Comparison of ENCODE assay signal across 14 cellular contexts in the genomic region with DNA sequence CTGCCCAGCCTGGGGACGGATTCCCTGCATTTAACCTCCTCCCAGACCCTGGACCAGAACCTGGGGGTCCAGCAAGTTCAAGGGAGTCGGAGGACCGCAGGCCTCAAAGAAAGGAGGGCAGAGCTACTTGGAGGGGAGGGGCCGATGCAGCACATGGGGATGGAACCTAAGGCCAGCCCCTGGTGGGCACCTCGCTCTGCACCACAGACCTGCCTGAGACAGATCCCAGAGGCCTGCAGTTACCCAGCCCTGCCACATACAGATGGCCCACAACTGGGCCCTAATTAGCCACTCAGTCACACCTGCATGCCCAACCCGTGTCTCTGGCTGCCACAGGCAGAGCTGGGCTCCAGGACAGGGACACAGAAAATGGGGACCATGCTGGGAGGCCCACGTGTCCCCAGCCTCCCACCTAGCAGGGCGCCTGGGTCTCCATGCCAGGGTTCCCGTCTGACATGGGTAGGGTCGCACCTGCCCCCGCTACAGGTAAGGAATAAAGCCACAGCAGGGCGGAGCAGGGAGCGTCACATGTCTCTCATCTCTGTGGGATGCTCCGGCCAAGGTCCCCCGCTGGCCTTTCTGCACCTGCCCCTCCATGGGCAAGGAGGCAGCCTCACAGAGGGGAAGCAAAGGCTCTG. TPM values are rescaled to one million over a fixed set of nuclear protein-coding genes. Genes with fewer than 3 reads are reported as not detected.
DNase-seq lines count a peak whose midpoint lies in the region; TF ChIP-seq lines count a peak whose summit lies in the region.
"Had no signal": no experiment of that assay in that cellular context is flagged by ENCODE, and none has a peak within 500 bp of the region (broad histone marks: within the 10 kb centered on the region; RNA-seq: fewer than 3 reads in every experiment).

No MANE protein-coding gene starts in this region.

- no peaks in the 10 kb centered on the region for H3K4me1 Mint-ChIP-seq in activated CD4-positive, alpha-beta memory T cell treated with anti-CD3 and anti-CD28 coated beads, Interleukin-2, amount 10 ng/mL, durations not matched to agents 7 days and 5 days
- H3K4me1 Mint-ChIP-seq in activated T-cell treated with anti-CD3 and anti-CD28 coated beads, Interleukin-2, amount 50 U/mL, for 24 hours (ENCODE audit: low read depth) = no peaks in the 10 kb centered on the region

- H3K9me3 ChIP-seq in osteoblast (ENCODE audit: low read depth, low read length) = no peaks in the 10 kb centered on the region

- H3K27me3 Mint-ChIP-seq in activated CD4-positive, alpha-beta memory T cell treated with anti-CD3 and anti-CD28 coated beads, Interleukin-2, amount 10 ng/mL, durations not matched to agents 7 days and 5 days = no peaks in the 10 kb centered on the region
- no peaks in the 10 kb centered on the region for H3K27me3 Mint-ChIP-seq in activated T-cell treated with anti-CD3 and anti-CD28 coated beads, Interleukin-2, amount 50 U/mL, for 24 hours

- no peaks in the 10 kb centered on the region; the same call in none of the 2 replicates for H3K36me3 ChIP-seq in H7 (replicated peaks; ENCODE audit: control insufficient read depth, insufficient read depth, low read length)
- peaks cover 9% of the 10 kb centered on the region for H3K36me3 ChIP-seq in osteoblast (ENCODE audit: insufficient read depth, low read length)

- peak; percentile 67 for DNase-seq in NCI-H345 (lab: John Stamatoyannopoulos, UW)
- no peak for DNase-seq in NCI-H345 treated with DMSO at 0.1 percent for 48 hours (lab: John Stamatoyannopoulos, UW; ENCODE audit: unreplicated experiment)
- DNase-seq in H7 = peak; percentile 79
- DNase-seq in astrocyte of the spinal cord (ENCODE audit: low read depth, low spot score) = no peak
- peak; percentile 67 for DNase-seq in osteoblast (ENCODE audit: insufficient read length, low spot score, missing footprints)
- DNase-seq in activated CD4-positive, alpha-beta memory T cell treated with anti-CD3 and anti-CD28 coated beads, Interleukin-2, amount 10 ng/mL, durations not matched to agents 7 days and 5 days = no peak
- no peak for DNase-seq in activated T-cell treated with anti-CD3 and anti-CD28 coated beads, Interleukin-2, amount 50 U/mL, for 24 hours
- no peak for DNase-seq in activated CD4-positive, alpha-beta T cell treated with anti-CD3 and anti-CD28 coated beads, Interleukin-2, amount 50 U/mL, for 1 hour
- DNase-seq: C1 segment of cervical spinal cord, DMS 273 treated with DMSO at 0.1 percent for 48 hours, NCI-H1694 treated with DMSO at 0.1 percent for 48 hours, NCI-H446 treated with DMSO at 0.1 percent for 48 hours, SIG-M5 had no signal

- H3K36me3 Mint-ChIP-seq in activated CD4-positive, alpha-beta memory T cell treated with anti-CD3 and anti-CD28 coated beads, Interleukin-2, amount 10 ng/mL, durations not matched to agents 7 days and 5 days (ENCODE audit: low read depth) = peaks cover 23% of the 10 kb centered on the region
- peaks cover 44% of the 10 kb centered on the region for H3K36me3 Mint-ChIP-seq in activated T-cell treated with anti-CD3 and anti-CD28 coated beads, Interleukin-2, amount 50 U/mL, for 24 hours (ENCODE audit: low read depth)

- POLR2A ChIA-PET in activated CD4-positive, alpha-beta memory T cell treated with anti-CD3 and anti-CD28 coated beads, Interleukin-2, amount 10 ng/mL, durations not matched to agents 7 days and 5 days (lab: Charles Lee) = no interaction called here

- H2AFZ ChIP-seq in osteoblast (ENCODE audit: low read length) = no peak overlapping the region

- TF ChIP-seq CTCF in astrocyte of the spinal cord (IDR thresholded peaks at IDR 0.05; ENCODE audit: low read depth, low read length) = peak; percentile 1
- no peak for TF ChIP-seq CTCF in osteoblast (IDR thresholded peaks at IDR 0.05; ENCODE audit: extremely low read depth, low read depth, low read length)

- H3K4me3 Mint-ChIP-seq in activated CD4-positive, alpha-beta memory T cell treated with anti-CD3 and anti-CD28 coated beads, Interleukin-2, amount 10 ng/mL, durations not matched to agents 7 days and 5 days = no peak overlapping the region
- no peak overlapping the region for H3K4me3 Mint-ChIP-seq in activated T-cell treated with anti-CD3 and anti-CD28 coated beads, Interleukin-2, amount 50 U/mL, for 24 hours

- H3K79me2 ChIP-seq in osteoblast (ENCODE audit: insufficient read depth, low read length) = peaks cover 13% of the 10 kb centered on the region

- H3K4me1 ChIP-seq in osteoblast (ENCODE audit: insufficient read depth, low read length) = no peaks in the 10 kb centered on the region

- H3K27ac Mint-ChIP-seq in activated CD4-positive, alpha-beta memory T cell treated with anti-CD3 and anti-CD28 coated beads, Interleukin-2, amount 10 ng/mL, durations not matched to agents 7 days and 5 days = no peak overlapping the region
- H3K27ac Mint-ChIP-seq in activated T-cell treated with anti-CD3 and anti-CD28 coated beads, Interleukin-2, amount 50 U/mL, for 24 hours = no peak overlapping the region

- no peak overlapping the region for H3K4me2 ChIP-seq in osteoblast (ENCODE audit: insufficient read depth, low read length)
- H3K4me2 ChIP-seq: KMS-11 had no signal

- no peak overlapping the region for H3K27ac ChIP-seq in osteoblast (ENCODE audit: low read depth, low read length)
- H3K27ac ChIP-seq: KMS-11 had no signal

- H3K27me3 ChIP-seq in H7 (ENCODE audit: control insufficient read depth, insufficient read depth, low read length) (no peaks in the 10 kb centered on the region), osteoblast (ENCODE audit: insufficient read depth, low read length) (no peaks in the 10 kb centered on the region)

- H4K20me1 ChIP-seq in osteoblast (ENCODE audit: insufficient read depth, low read length) = peaks cover 43% of the 10 kb centered on the region

- CTCF ChIA-PET in activated CD4-positive, alpha-beta memory T cell treated with anti-CD3 and anti-CD28 coated beads, Interleukin-2, amount 10 ng/mL, durations not matched to agents 7 days and 5 days (lab: Charles Lee) = interaction anchor here (1.0 kb wide), 1 partner anchor 8 kb away, joined by 3 read pairs; no protein-coding TSS in a partner anchor

- in situ Hi-C loops in astrocyte of the spinal cord (cut with HindIII; ENCODE audit: low sequenced_read_pairs) = no loop called here

- no peaks in the 10 kb centered on the region for H3K9me3 Mint-ChIP-seq in activated CD4-positive, alpha-beta memory T cell treated with anti-CD3 and anti-CD28 coated beads, Interleukin-2, amount 10 ng/mL, durations not matched to agents 7 days and 5 days
- no peaks in the 10 kb centered on the region for H3K9me3 Mint-ChIP-seq in activated T-cell treated with anti-CD3 and anti-CD28 coated beads, Interleukin-2, amount 50 U/mL, for 24 hours

- H3K4me3 ChIP-seq in H7 (ENCODE audit: insufficient read depth, low read depth, low read length) (no peak overlapping the region), astrocyte of the spinal cord (ENCODE audit: low read depth, low read length) (no peak overlapping the region), osteoblast (ENCODE audit: insufficient read depth, low read length) (no peak overlapping the region)

RNA-seq across cellular contexts. Expression of gene AKT1, which starts 16.7 kb away (rescaled TPM):
- 152 and 165 TPM in 2 replicates for total RNA-seq in H7 (2014; rRNA removed; shearing (Covaris generic))
- 156 and 188 TPM in 2 replicates for total RNA-seq in osteoblast
- total RNA-seq in activated CD4-positive, alpha-beta memory T cell treated with anti-CD3 and anti-CD28 coated beads, Interleukin-2, amount 10 ng/mL, durations not matched to agents 7 days and 5 days = 100 to 1,000 TPM; 157 to 162 TPM

RNA-seq across cellular contexts. Expression of gene ZBTB42, which starts 22.1 kb away (rescaled TPM):
- total RNA-seq in H7 (2014; rRNA removed; shearing (Covaris generic)) = 9.1 and 9.5 TPM in 2 replicates
- total RNA-seq in osteoblast = 2.9 TPM in 2 replicates
- 1 to 10 TPM; 4.9 to 5.5 TPM for total RNA-seq in activated CD4-positive, alpha-beta memory T cell treated with anti-CD3 and anti-CD28 coated beads, Interleukin-2, amount 10 ng/mL, durations not matched to agents 7 days and 5 days

RNA-seq across cellular contexts. Expression of gene SIVA1, which starts 25.9 kb away (rescaled TPM):
- total RNA-seq in H7 (2014; rRNA removed; shearing (Covaris generic)) = 206 and 249 TPM in 2 replicates
- total RNA-seq in osteoblast = 57.2 and 62.2 TPM in 2 replicates
- 10 to 100 TPM; 87.0 to 96.2 TPM for total RNA-seq in activated CD4-positive, alpha-beta memory T cell treated with anti-CD3 and anti-CD28 coated beads, Interleukin-2, amount 10 ng/mL, durations not matched to agents 7 days and 5 days

RNA-seq across cellular contexts. Expression of gene ADSS1, which starts 54.8 kb away (rescaled TPM):
- 10.3 and 11.2 TPM in 2 replicates for total RNA-seq in H7 (2014; rRNA removed; shearing (Covaris generic))
- 2.1 and 4.3 TPM in 2 replicates for total RNA-seq in osteoblast
- total RNA-seq in activated CD4-positive, alpha-beta memory T cell treated with anti-CD3 and anti-CD28 coated beads, Interleukin-2, amount 10 ng/mL, durations not matched to agents 7 days and 5 days = 1 to 10 TPM in 1 of 2 experiments, under 1 TPM in 1; 0.98 to 1.2 TPM

Comparison
In these comparisons a context has a peak if more than half of its experiments do, and no peak if none do; other contexts are left out.
1. DNase-seq: peak in NCI-H345 (single experiment), H7 (single experiment) and osteoblast (single experiment); none in NCI-H345 treated with DMSO at 0.1 percent for 48 hours (single experiment), astrocyte of the spinal cord (single experiment), activated CD4-positive, alpha-beta memory T cell treated with anti-CD3 and anti-CD28 coated beads, Interleukin-2, amount 10 ng/mL, durations not matched to agents 7 days and 5 days (single experiment), activated T-cell treated with anti-CD3 and anti-CD28 coated beads, Interleukin-2, amount 50 U/mL, for 24 hours (single experiment) and activated CD4-positive, alpha-beta T cell treated with anti-CD3 and anti-CD28 coated beads, Interleukin-2, amount 50 U/mL, for 1 hour (single experiment).